ENCODE assay signal across 1 cellular context in the genomic region with DNA sequence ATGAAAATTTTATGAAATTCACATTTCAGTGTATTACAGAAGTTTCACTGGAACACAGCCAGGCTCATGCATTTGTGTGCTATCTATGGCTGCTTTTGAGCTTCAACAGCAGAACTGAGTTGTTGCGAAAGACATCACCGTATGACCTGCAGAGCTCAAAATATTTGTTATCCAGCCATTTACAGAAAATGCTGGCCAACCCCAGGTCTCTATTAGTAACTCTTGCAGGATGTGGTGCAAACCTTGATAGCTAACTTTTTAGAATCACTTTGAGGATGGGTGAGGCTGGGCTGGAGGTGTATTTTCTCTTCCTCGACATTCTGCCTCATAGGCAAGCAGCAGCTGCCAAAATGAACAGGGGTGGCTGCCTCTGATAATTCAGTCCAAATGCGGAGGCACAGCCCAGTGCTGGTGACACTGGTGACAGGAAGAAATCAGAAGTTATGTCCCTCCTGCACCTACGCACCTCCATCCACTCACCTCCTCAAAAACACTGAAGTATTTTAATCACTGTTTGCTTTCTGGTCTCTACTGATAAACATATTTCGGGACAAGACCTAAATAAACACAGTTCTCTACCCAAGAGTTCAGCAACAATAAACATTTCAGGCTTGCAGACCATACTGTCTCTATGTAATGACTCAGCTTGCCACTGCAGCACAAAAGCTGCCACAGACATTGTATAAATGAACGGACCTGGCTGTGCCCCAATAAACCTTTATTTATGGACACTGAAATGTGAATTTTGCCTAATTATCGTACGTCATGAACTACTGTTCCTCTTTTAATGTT.
TF ChIP-seq lines count a peak whose summit lies in the region.

No MANE protein-coding gene starts in this region.

TF ChIP-seq in HepG2, 621 proteins besides CTCF, POLR2A, EP300 and RAD21 (continued from another document and continues in another):
- TF ChIP-seq, protein P1, sequence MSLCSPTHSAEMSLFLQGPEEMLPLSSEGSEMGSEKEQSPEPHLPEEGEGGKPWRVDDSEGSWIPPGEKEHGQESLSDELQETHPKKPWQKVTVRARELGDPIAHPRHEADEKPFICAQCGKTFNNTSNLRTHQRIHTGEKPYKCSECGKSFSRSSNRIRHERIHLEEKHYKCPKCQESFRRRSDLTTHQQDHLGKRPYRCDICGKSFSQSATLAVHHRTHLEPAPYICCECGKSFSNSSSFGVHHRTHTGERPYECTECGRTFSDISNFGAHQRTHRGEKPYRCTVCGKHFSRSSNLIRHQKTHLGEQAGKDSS (CRISPR knock-in tag; IDR thresholded peaks at IDR 0.05; ENCODE audit: borderline replicate concordance, low read depth), result peak; percentile 47; the same call in 1 of the 2 replicates
- TF ChIP-seq, protein P2, sequence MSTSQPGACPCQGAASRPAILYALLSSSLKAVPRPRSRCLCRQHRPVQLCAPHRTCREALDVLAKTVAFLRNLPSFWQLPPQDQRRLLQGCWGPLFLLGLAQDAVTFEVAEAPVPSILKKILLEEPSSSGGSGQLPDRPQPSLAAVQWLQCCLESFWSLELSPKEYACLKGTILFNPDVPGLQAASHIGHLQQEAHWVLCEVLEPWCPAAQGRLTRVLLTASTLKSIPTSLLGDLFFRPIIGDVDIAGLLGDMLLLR (CRISPR knock-in tag; IDR thresholded peaks at IDR 0.05), result no peak
- TF ChIP-seq, protein P3, sequence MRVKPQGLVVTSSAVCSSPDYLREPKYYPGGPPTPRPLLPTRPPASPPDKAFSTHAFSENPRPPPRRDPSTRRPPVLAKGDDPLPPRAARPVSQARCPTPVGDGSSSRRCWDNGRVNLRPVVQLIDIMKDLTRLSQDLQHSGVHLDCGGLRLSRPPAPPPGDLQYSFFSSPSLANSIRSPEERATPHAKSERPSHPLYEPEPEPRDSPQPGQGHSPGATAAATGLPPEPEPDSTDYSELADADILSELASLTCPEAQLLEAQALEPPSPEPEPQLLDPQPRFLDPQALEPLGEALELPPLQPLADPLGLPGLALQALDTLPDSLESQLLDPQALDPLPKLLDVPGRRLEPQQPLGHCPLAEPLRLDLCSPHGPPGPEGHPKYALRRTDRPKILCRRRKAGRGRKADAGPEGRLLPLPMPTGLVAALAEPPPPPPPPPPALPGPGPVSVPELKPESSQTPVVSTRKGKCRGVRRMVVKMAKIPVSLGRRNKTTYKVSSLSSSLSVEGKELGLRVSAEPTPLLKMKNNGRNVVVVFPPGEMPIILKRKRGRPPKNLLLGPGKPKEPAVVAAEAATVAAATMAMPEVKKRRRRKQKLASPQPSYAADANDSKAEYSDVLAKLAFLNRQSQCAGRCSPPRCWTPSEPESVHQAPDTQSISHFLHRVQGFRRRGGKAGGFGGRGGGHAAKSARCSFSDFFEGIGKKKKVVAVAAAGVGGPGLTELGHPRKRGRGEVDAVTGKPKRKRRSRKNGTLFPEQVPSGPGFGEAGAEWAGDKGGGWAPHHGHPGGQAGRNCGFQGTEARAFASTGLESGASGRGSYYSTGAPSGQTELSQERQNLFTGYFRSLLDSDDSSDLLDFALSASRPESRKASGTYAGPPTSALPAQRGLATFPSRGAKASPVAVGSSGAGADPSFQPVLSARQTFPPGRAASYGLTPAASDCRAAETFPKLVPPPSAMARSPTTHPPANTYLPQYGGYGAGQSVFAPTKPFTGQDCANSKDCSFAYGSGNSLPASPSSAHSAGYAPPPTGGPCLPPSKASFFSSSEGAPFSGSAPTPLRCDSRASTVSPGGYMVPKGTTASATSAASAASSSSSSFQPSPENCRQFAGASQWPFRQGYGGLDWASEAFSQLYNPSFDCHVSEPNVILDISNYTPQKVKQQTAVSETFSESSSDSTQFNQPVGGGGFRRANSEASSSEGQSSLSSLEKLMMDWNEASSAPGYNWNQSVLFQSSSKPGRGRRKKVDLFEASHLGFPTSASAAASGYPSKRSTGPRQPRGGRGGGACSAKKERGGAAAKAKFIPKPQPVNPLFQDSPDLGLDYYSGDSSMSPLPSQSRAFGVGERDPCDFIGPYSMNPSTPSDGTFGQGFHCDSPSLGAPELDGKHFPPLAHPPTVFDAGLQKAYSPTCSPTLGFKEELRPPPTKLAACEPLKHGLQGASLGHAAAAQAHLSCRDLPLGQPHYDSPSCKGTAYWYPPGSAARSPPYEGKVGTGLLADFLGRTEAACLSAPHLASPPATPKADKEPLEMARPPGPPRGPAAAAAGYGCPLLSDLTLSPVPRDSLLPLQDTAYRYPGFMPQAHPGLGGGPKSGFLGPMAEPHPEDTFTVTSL (CRISPR knock-in tag; IDR thresholded peaks at IDR 0.05; ENCODE audit: borderline replicate concordance), result peak; percentile 9; the same call in 1 of the 2 replicates
- TF ChIP-seq TCF12 (IDR thresholded peaks at IDR 0.05) (no peak), TCF12 (CRISPR knock-in tag; IDR thresholded peaks at IDR 0.05) (peak; percentile 48; the same call in 1 of the 2 replicates), ZNF878 (CRISPR knock-in tag; IDR thresholded peaks at IDR 0.05) (peak; percentile 56; the same call in 1 of the 2 replicates), KMT2A (CRISPR knock-in tag; IDR thresholded peaks at IDR 0.05) (peak; percentile 70; the same call in 1 of the 2 replicates), CHD4 (IDR thresholded peaks at IDR 0.05; ENCODE audit: borderline replicate concordance, low read length) (no peak), ZIK1 (CRISPR knock-in tag; IDR thresholded peaks at IDR 0.05; ENCODE audit: borderline replicate concordance, low read depth) (no peak), YEATS4 (CRISPR knock-in tag; IDR thresholded peaks at IDR 0.05; ENCODE audit: borderline replicate concordance) (no peak), SOX13 (IDR thresholded peaks at IDR 0.05) (no peak), SOX13 (CRISPR knock-in tag; conservative IDR thresholded peaks at IDR 0.05 in 1 of 2, IDR thresholded peaks at IDR 0.05 in 1 of 2) (peak in 1 of 2 experiments; percentile 51; a peak in 1 of 4 replicates), ZKSCAN5 (CRISPR knock-in tag; IDR thresholded peaks at IDR 0.05) (peak; percentile 94), MED1 (CRISPR knock-in tag; IDR thresholded peaks at IDR 0.05) (peak; percentile 12)
- TF ChIP-seq, protein P4, sequence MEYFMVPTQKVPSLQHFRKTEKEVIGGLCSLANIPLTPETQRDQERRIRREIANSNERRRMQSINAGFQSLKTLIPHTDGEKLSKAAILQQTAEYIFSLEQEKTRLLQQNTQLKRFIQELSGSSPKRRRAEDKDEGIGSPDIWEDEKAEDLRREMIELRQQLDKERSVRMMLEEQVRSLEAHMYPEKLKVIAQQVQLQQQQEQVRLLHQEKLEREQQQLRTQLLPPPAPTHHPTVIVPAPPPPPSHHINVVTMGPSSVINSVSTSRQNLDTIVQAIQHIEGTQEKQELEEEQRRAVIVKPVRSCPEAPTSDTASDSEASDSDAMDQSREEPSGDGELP (IDR thresholded peaks at IDR 0.05; ENCODE audit: borderline replicate concordance, low read depth), result peak; percentile 14; the same call in 1 of the 2 replicates
- TF ChIP-seq, protein P5, sequence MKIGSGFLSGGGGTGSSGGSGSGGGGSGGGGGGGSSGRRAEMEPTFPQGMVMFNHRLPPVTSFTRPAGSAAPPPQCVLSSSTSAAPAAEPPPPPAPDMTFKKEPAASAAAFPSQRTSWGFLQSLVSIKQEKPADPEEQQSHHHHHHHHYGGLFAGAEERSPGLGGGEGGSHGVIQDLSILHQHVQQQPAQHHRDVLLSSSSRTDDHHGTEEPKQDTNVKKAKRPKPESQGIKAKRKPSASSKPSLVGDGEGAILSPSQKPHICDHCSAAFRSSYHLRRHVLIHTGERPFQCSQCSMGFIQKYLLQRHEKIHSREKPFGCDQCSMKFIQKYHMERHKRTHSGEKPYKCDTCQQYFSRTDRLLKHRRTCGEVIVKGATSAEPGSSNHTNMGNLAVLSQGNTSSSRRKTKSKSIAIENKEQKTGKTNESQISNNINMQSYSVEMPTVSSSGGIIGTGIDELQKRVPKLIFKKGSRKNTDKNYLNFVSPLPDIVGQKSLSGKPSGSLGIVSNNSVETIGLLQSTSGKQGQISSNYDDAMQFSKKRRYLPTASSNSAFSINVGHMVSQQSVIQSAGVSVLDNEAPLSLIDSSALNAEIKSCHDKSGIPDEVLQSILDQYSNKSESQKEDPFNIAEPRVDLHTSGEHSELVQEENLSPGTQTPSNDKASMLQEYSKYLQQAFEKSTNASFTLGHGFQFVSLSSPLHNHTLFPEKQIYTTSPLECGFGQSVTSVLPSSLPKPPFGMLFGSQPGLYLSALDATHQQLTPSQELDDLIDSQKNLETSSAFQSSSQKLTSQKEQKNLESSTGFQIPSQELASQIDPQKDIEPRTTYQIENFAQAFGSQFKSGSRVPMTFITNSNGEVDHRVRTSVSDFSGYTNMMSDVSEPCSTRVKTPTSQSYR (CRISPR knock-in tag; IDR thresholded peaks at IDR 0.05; ENCODE audit: borderline replicate concordance), result no peak
- TF ChIP-seq, protein P6, sequence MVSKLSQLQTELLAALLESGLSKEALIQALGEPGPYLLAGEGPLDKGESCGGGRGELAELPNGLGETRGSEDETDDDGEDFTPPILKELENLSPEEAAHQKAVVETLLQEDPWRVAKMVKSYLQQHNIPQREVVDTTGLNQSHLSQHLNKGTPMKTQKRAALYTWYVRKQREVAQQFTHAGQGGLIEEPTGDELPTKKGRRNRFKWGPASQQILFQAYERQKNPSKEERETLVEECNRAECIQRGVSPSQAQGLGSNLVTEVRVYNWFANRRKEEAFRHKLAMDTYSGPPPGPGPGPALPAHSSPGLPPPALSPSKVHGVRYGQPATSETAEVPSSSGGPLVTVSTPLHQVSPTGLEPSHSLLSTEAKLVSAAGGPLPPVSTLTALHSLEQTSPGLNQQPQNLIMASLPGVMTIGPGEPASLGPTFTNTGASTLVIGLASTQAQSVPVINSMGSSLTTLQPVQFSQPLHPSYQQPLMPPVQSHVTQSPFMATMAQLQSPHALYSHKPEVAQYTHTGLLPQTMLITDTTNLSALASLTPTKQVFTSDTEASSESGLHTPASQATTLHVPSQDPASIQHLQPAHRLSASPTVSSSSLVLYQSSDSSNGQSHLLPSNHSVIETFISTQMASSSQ (IDR thresholded peaks at IDR 0.05; ENCODE audit: low read depth), result no peak
- TF ChIP-seq, protein P6 (CRISPR knock-in tag; IDR thresholded peaks at IDR 0.05; ENCODE audit: borderline replicate concordance), result peak; percentile 19; the same call in 1 of the 2 replicates
- TF ChIP-seq, protein P7, sequence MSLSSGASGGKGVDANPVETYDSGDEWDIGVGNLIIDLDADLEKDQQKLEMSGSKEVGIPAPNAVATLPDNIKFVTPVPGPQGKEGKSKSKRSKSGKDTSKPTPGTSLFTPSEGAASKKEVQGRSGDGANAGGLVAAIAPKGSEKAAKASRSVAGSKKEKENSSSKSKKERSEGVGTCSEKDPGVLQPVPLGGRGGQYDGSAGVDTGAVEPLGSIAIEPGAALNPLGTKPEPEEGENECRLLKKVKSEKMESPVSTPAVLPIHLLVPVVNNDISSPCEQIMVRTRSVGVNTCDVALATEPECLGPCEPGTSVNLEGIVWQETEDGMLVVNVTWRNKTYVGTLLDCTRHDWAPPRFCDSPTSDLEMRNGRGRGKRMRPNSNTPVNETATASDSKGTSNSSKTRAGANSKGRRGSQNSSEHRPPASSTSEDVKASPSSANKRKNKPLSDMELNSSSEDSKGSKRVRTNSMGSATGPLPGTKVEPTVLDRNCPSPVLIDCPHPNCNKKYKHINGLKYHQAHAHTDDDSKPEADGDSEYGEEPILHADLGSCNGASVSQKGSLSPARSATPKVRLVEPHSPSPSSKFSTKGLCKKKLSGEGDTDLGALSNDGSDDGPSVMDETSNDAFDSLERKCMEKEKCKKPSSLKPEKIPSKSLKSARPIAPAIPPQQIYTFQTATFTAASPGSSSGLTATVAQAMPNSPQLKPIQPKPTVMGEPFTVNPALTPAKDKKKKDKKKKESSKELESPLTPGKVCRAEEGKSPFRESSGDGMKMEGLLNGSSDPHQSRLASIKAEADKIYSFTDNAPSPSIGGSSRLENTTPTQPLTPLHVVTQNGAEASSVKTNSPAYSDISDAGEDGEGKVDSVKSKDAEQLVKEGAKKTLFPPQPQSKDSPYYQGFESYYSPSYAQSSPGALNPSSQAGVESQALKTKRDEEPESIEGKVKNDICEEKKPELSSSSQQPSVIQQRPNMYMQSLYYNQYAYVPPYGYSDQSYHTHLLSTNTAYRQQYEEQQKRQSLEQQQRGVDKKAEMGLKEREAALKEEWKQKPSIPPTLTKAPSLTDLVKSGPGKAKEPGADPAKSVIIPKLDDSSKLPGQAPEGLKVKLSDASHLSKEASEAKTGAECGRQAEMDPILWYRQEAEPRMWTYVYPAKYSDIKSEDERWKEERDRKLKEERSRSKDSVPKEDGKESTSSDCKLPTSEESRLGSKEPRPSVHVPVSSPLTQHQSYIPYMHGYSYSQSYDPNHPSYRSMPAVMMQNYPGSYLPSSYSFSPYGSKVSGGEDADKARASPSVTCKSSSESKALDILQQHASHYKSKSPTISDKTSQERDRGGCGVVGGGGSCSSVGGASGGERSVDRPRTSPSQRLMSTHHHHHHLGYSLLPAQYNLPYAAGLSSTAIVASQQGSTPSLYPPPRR (CRISPR knock-in tag; IDR thresholded peaks at IDR 0.05; ENCODE audit: borderline replicate concordance), result peak; percentile 78; the same call in 1 of the 2 replicates
- TF ChIP-seq, protein P8, sequence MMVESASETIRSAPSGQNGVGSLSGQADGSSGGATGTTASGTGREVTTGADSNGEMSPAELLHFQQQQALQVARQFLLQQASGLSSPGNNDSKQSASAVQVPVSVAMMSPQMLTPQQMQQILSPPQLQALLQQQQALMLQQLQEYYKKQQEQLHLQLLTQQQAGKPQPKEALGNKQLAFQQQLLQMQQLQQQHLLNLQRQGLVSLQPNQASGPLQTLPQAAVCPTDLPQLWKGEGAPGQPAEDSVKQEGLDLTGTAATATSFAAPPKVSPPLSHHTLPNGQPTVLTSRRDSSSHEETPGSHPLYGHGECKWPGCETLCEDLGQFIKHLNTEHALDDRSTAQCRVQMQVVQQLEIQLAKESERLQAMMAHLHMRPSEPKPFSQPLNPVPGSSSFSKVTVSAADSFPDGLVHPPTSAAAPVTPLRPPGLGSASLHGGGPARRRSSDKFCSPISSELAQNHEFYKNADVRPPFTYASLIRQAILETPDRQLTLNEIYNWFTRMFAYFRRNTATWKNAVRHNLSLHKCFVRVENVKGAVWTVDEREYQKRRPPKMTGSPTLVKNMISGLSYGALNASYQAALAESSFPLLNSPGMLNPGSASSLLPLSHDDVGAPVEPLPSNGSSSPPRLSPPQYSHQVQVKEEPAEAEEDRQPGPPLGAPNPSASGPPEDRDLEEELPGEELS (CRISPR knock-in tag; IDR thresholded peaks at IDR 0.05), result peak; percentile 91
